In genomic region chr14:105696393-105696792, GRCh38 we compare ENCODE assay signal across 8 cellular contexts.
DNase-seq lines count a peak whose midpoint lies in the region; ATAC-seq, FAIRE-seq and TF ChIP-seq lines count a peak whose summit lies in the region.
"Not testable (repeated sequence)": the region's sequence is repeated elsewhere in the genome, so short reads cannot be mapped to it uniquely, and the experiment has no call there.

No MANE protein-coding gene starts in this region.

- H4K20me1 ChIP-seq in PC-3 (ENCODE audit: low read length), result not testable (repeated sequence)

- H3K9me2 ChIP-seq in PC-3 (replicated peaks; ENCODE audit: low read length), result not testable (repeated sequence)

- not testable (repeated sequence) for TF ChIP-seq POLR2A in H54 (IDR thresholded peaks at IDR 0.05; ENCODE audit: low read depth, low read length)

- TF ChIP-seq CTCF in PC-3 (conservative IDR thresholded peaks at IDR 0.05; ENCODE audit: low read depth, low read length), result not testable (repeated sequence)

- peak; percentile 60 for ATAC-seq in GM18498 (IDR thresholded peaks at IDR 0.05; ENCODE audit: unreplicated experiment)
- ATAC-seq in GM19023 (IDR thresholded peaks at IDR 0.05; ENCODE audit: unreplicated experiment), result peak; percentile 52
- ATAC-seq in GM21360 (IDR thresholded peaks at IDR 0.05; ENCODE audit: unreplicated experiment), result peak; percentile 42
- peak; percentile 44 for ATAC-seq in HG02943 (IDR thresholded peaks at IDR 0.05; ENCODE audit: low read depth, unreplicated experiment)
- ATAC-seq in HG03175 (IDR thresholded peaks at IDR 0.05; ENCODE audit: unreplicated experiment), result peak; percentile 63
- ATAC-seq in PC-3, result peak; percentile 36; the same call in 1 of the 2 replicates
- peak; percentile 26 for ATAC-seq in left colon

- not testable (repeated sequence) for H3K4me3 ChIP-seq in PC-3 (ENCODE audit: low read length)

- not testable (repeated sequence) for DNase-seq in H54 (ENCODE audit: insufficient read length, low spot score); PC-3; left colon

- not testable (repeated sequence) for H3K27ac ChIP-seq in PC-3 (ENCODE audit: low read length)

- H3K9me3 ChIP-seq in PC-3 (ENCODE audit: low read length), result not testable (repeated sequence)

- not testable (repeated sequence) for H3K79me2 ChIP-seq in PC-3 (ENCODE audit: low read length)

- H3K9ac ChIP-seq in PC-3 (ENCODE audit: low read length), result not testable (repeated sequence)

- CTCF ChIA-PET in PC-3 (lab: Charles Lee), result not testable (repeated sequence)

- not testable (repeated sequence) for H2AFZ ChIP-seq in PC-3 (ENCODE audit: low read length)

- POLR2A ChIA-PET in PC-3 (lab: Charles Lee; ENCODE audit: unreplicated experiment), result not testable (repeated sequence)

- not testable (repeated sequence) for H3K36me3 ChIP-seq in PC-3 (ENCODE audit: low read depth, low read length)

- not testable (repeated sequence) for H3K4me2 ChIP-seq in PC-3 (ENCODE audit: low read length)

- FAIRE-seq in H54 (lab: Jason Lieb, UNC), result peak; percentile 90

- not testable (repeated sequence) for BruUV-seq in PC-3 (replicated peaks; lab: Mats Ljungman, UMichigan)

- not testable (repeated sequence) for H3F3A ChIP-seq in PC-3 (ENCODE audit: low read length, unreplicated experiment)

- not testable (repeated sequence) for H3K4me1 ChIP-seq in PC-3 (ENCODE audit: insufficient read depth, low read length)

- intact Hi-C loops in PC-3 (cut with micrococcal nuclease); left colon (cut with DNase I, micrococcal nuclease): not testable (repeated sequence)

- H3K27me3 ChIP-seq in PC-3 (ENCODE audit: low read length), result not testable (repeated sequence)
